24 cellular contexts compared by ENCODE assay signal in the genomic region with DNA sequence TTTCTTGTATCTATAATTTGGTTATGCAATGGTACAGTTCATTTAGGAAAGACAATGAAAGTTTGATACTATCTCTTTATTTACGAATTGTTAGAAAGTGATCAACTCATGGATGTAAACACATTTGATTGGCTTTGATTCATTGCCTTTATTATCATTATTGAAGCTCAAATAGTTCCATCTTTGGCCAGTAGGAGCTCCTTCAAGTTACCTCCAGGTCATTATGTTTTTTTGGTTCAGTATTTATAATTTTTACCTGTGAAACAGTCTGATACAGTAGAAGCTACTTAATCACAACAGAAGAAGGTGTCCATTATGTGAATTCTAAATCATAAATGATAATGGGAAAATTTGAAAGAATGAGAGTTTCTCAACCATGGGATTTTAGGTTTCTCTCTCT. TPM values are rescaled to one million over a fixed set of nuclear protein-coding genes. Genes with fewer than 3 reads are reported as not detected.
DNase-seq lines count a peak whose midpoint lies in the region; ATAC-seq and TF ChIP-seq lines count a peak whose summit lies in the region.
"Had no signal": no experiment of that assay in that cellular context is flagged by ENCODE, and none has a peak within 500 bp of the region (broad histone marks: within the 10 kb centered on the region; RNA-seq: fewer than 3 reads in every experiment).

No MANE protein-coding gene starts in this region.

- no peaks in the 10 kb centered on the region for H3F3A ChIP-seq in PC-3 (ENCODE audit: low read length, unreplicated experiment)

- RAD21 ChIA-PET in HCT116 (lab: Charles Lee; ENCODE audit: low non-redundant PET in 1 of 2, low total read pairs in 2 of 2, uncharacterized antibody in 2 of 2, unreplicated experiment in 2 of 2) = no interaction called here

- BruUV-seq in HCT116 (replicated peaks; lab: Mats Ljungman, UMichigan) = no TSS peak
- BruUV-seq in PC-3 (replicated peaks; lab: Mats Ljungman, UMichigan) = no TSS peak

- H4K20me1 ChIP-seq in HCT116 (ENCODE audit: insufficient read depth) = no peaks in the 10 kb centered on the region
- no peaks in the 10 kb centered on the region for H4K20me1 ChIP-seq in PC-3 (ENCODE audit: low read length)

- no peak for TF ChIP-seq RAD21 in HCT116 (IDR thresholded peaks at IDR 0.05; ENCODE audit: low read depth)

- no peak for TF ChIP-seq POLR2A in HCT116 (IDR thresholded peaks at IDR 0.05; ENCODE audit: borderline replicate concordance, extremely low read depth, insufficient read depth, insufficient read length)

- H3K4me1 ChIP-seq in HCT116 (ENCODE audit: control insufficient read depth in 1 of 2, insufficient read depth in 2 of 2, low read length in 2 of 2) (no peaks in the 10 kb centered on the region), PC-3 (ENCODE audit: insufficient read depth, low read length) (peaks cover 1% of the 10 kb centered on the region)

- TF ChIP-seq CTCF in HCT116 (IDR thresholded peaks at IDR 0.05 in 2 of 3, conservative IDR thresholded peaks at IDR 0.05 in 1 of 3; ENCODE audit: borderline replicate concordance in 1 of 3, insufficient read depth in 1 of 3, low read depth in 2 of 3, low read length in 2 of 3) (peak in 2 of 3 experiments; percentile 19 to 37; a peak in 1 of 6 replicates), PC-3 (conservative IDR thresholded peaks at IDR 0.05; ENCODE audit: low read depth, low read length) (peak; percentile 37), endothelial cell (IDR thresholded peaks at IDR 0.05; ENCODE audit: unreplicated experiment) (peak; percentile 42), type B pancreatic cell (conservative IDR thresholded peaks at IDR 0.05) (peak; percentile 51)

- ATAC-seq in HCT116 (no peak), PC-3 (no peak), GM18517 (IDR thresholded peaks at IDR 0.05; ENCODE audit: unreplicated experiment) (no peak)

- intact Hi-C loops in HCT116 (cut with micrococcal nuclease) (no loop called here), PC-3 (cut with micrococcal nuclease) (loop anchor here (10.0 kb wide), 1 partner anchor 99 kb away; no protein-coding TSS in a partner anchor)

- H3K27me3 Mint-ChIP-seq in endothelial cell (ENCODE audit: unreplicated experiment) = no peaks in the 10 kb centered on the region
- H3K27me3 Mint-ChIP-seq in type B pancreatic cell = peaks cover 16% of the 10 kb centered on the region
- H3K27me3 Mint-ChIP-seq in activated CD4-positive, alpha-beta T cell treated with anti-CD3 and anti-CD28 coated beads, Interleukin-2, amount 10 ng/mL, durations not matched to agents 7 days and 5 days = peaks cover 3% of the 10 kb centered on the region
- H3K27me3 Mint-ChIP-seq: CD4-positive, CD25-positive, alpha-beta regulatory T cell had no signal

- POLR2A ChIA-PET in HCT116 (lab: Charles Lee) (no interaction called here), PC-3 (lab: Charles Lee; ENCODE audit: unreplicated experiment) (no interaction called here)
- POLR2A ChIA-PET in activated CD4-positive, alpha-beta T cell treated with anti-CD3 and anti-CD28 coated beads, Interleukin-2, amount 10 ng/mL, durations not matched to agents 7 days and 5 days (lab: Charles Lee) = no interaction called here

- CTCF ChIA-PET in HCT116 (lab: Charles Lee) (interaction anchor here (0.9 to 1.1 kb wide), 3 partner anchors 16 to 20 kb away, joined by 3 to 4 read pairs (median 3); no protein-coding TSS in a partner anchor), PC-3 (lab: Charles Lee) (interaction anchor here (0.6 kb wide), 1 partner anchor 102 kb away, joined by 3 read pairs; no protein-coding TSS in a partner anchor)
- CTCF ChIA-PET in activated CD4-positive, alpha-beta T cell treated with anti-CD3 and anti-CD28 coated beads, Interleukin-2, amount 10 ng/mL, durations not matched to agents 7 days and 5 days (lab: Charles Lee) = no interaction called here

- H3K27ac ChIP-seq in HCT116 (ENCODE audit: low read depth, low read length) = no peak overlapping the region
- no peak overlapping the region for H3K27ac ChIP-seq in PC-3 (ENCODE audit: low read length)
- H3K27ac ChIP-seq: HL-60, PC-9, RWPE1 had no signal

- H3K27me3 ChIP-seq in HCT116 (ENCODE audit: insufficient read depth, low read length) (no peaks in the 10 kb centered on the region), PC-3 (ENCODE audit: low read length) (no peaks in the 10 kb centered on the region)

- H3K9me3 ChIP-seq in HCT116 (ENCODE audit: control insufficient read depth in 1 of 2, insufficient read depth in 1 of 2, low read depth in 1 of 2, low read length in 2 of 2) (no peaks in the 10 kb centered on the region), PC-3 (ENCODE audit: low read length) (no peaks in the 10 kb centered on the region)
- H3K9me3 ChIP-seq: MG63 had no signal

- H3K9me2 ChIP-seq in HCT116 (ENCODE audit: insufficient read depth) (no peaks in the 10 kb centered on the region), PC-3 (replicated peaks; ENCODE audit: low read length) (no peaks in the 10 kb centered on the region)

- H3K9me3 Mint-ChIP-seq in endothelial cell (ENCODE audit: unreplicated experiment) (no peaks in the 10 kb centered on the region), type B pancreatic cell (no peaks in the 10 kb centered on the region)
- H3K9me3 Mint-ChIP-seq in activated CD4-positive, alpha-beta T cell treated with anti-CD3 and anti-CD28 coated beads, Interleukin-2, amount 10 ng/mL, durations not matched to agents 7 days and 5 days = no peaks in the 10 kb centered on the region
- H3K9me3 Mint-ChIP-seq: CD4-positive, CD25-positive, alpha-beta regulatory T cell had no signal

- H3K4me3 Mint-ChIP-seq in endothelial cell (ENCODE audit: unreplicated experiment) = no peak overlapping the region
- no peak overlapping the region for H3K4me3 Mint-ChIP-seq in type B pancreatic cell
- no peak overlapping the region for H3K4me3 Mint-ChIP-seq in activated CD4-positive, alpha-beta T cell treated with anti-CD3 and anti-CD28 coated beads, Interleukin-2, amount 10 ng/mL, durations not matched to agents 7 days and 5 days
- H3K4me3 Mint-ChIP-seq: CD4-positive, CD25-positive, alpha-beta regulatory T cell had no signal

- H3K36me3 ChIP-seq in HCT116 (ENCODE audit: control insufficient read depth in 1 of 2, insufficient read depth in 2 of 2, low read length in 2 of 2) (no peaks in the 10 kb centered on the region), PC-3 (ENCODE audit: low read depth, low read length) (no peaks in the 10 kb centered on the region)
- H3K36me3 ChIP-seq: MG63 had no signal

- H3K9ac ChIP-seq in HCT116 (ENCODE audit: low read length) (no peak overlapping the region), PC-3 (ENCODE audit: low read length) (no peak overlapping the region)

- H3K36me3 Mint-ChIP-seq in endothelial cell (ENCODE audit: low read depth, unreplicated experiment) (no peaks in the 10 kb centered on the region), type B pancreatic cell (no peaks in the 10 kb centered on the region)
- no peaks in the 10 kb centered on the region for H3K36me3 Mint-ChIP-seq in activated CD4-positive, alpha-beta T cell treated with anti-CD3 and anti-CD28 coated beads, Interleukin-2, amount 10 ng/mL, durations not matched to agents 7 days and 5 days (ENCODE audit: low read depth)
- H3K36me3 Mint-ChIP-seq: CD4-positive, CD25-positive, alpha-beta regulatory T cell had no signal

- no peak for DNase-seq in HCT116 (ENCODE audit: low read depth, low spot score)
- no peak for DNase-seq in PC-3
- DNase-seq in endothelial cell (ENCODE audit: low spot score) = no peak
- no peak for DNase-seq in type B pancreatic cell (ENCODE audit: extremely low spot score, unreplicated experiment)
- DNase-seq in activated CD4-positive, alpha-beta T cell treated with anti-CD3 and anti-CD28 coated beads for 4 hours = no peak
- no peak for DNase-seq in activated CD4-positive, alpha-beta T cell treated with anti-CD3 and anti-CD28 coated beads, Interleukin-2, amount 10 ng/mL, durations not matched to agents 7 days and 5 days
- DNase-seq: CD4-positive, CD25-positive, alpha-beta regulatory T cell; COR-L47; DMS 273 treated with DMSO at 0.1 percent for 48 hours; H7; IMR-90; Karpas-422; MG63; NCI-H1092 treated with DMSO at 0.1 percent for 48 hours; NCI-H146; NCI-H2029 treated with DMSO at 0.1 percent for 48 hours; NCI-H2171 treated with DMSO at 0.1 percent for 48 hours; NCI-H446 treated with DMSO at 0.1 percent for 48 hours; PC-9; SIG-M5 had no signal

- H3K27ac Mint-ChIP-seq in endothelial cell (ENCODE audit: unreplicated experiment) (no peak overlapping the region), type B pancreatic cell (no peak overlapping the region)
- H3K27ac Mint-ChIP-seq in activated CD4-positive, alpha-beta T cell treated with anti-CD3 and anti-CD28 coated beads, Interleukin-2, amount 10 ng/mL, durations not matched to agents 7 days and 5 days = no peak overlapping the region
- H3K27ac Mint-ChIP-seq: CD4-positive, CD25-positive, alpha-beta regulatory T cell had no signal

- H3K4me2 ChIP-seq in HCT116 (ENCODE audit: low read length) (no peak overlapping the region), PC-3 (ENCODE audit: low read length) (no peak overlapping the region)
- H3K4me2 ChIP-seq: PC-9 had no signal

- no peaks in the 10 kb centered on the region for H3K79me2 ChIP-seq in HCT116 (ENCODE audit: insufficient read depth, low read length)
- no peaks in the 10 kb centered on the region for H3K79me2 ChIP-seq in PC-3 (ENCODE audit: low read length)

- H3K4me1 Mint-ChIP-seq in endothelial cell (ENCODE audit: unreplicated experiment) = no peaks in the 10 kb centered on the region
- H3K4me1 Mint-ChIP-seq in type B pancreatic cell (ENCODE audit: unreplicated experiment) = no peaks in the 10 kb centered on the region
- no peaks in the 10 kb centered on the region for H3K4me1 Mint-ChIP-seq in activated CD4-positive, alpha-beta T cell treated with anti-CD3 and anti-CD28 coated beads, Interleukin-2, amount 10 ng/mL, durations not matched to agents 7 days and 5 days
- H3K4me1 Mint-ChIP-seq: CD4-positive, CD25-positive, alpha-beta regulatory T cell had no signal

- no peak overlapping the region for H2AFZ ChIP-seq in HCT116 (ENCODE audit: low read depth, low read length, poor library complexity, severe bottlenecking)
- no peak overlapping the region for H2AFZ ChIP-seq in PC-3 (ENCODE audit: low read length)
- H2AFZ ChIP-seq: PC-9 had no signal

- H3K4me3 ChIP-seq in HCT116 (replicated peaks in 1 of 2; ENCODE audit: low read depth in 1 of 2, low read length in 2 of 2) = no peak overlapping the region
- H3K4me3 ChIP-seq in PC-3 (ENCODE audit: low read length) = no peak overlapping the region
- H3K4me3 ChIP-seq: MG63, PC-9 had no signal

RNA-seq across cellular contexts. Expression of gene NPY5R, which starts 12.4 kb away (rescaled TPM):
- total RNA-seq in HCT116 (2021; ENCODE audit: unreplicated experiment) (not detected), PC-3 (2014; rRNA removed) (not detected in 2 replicates), endothelial cell (ENCODE audit: unreplicated experiment) (0.38 TPM), type B pancreatic cell (ENCODE audit: low replicate concordance) (8.8 TPM in 1 of 2 replicates, not detected in the other)
- polyA plus RNA-seq in HCT116 (2012) = not detected in 2 replicates
- total RNA-seq in activated CD4-positive, alpha-beta T cell treated with anti-CD3 and anti-CD28 coated beads, Interleukin-2, amount 10 ng/mL, durations not matched to agents 7 days and 5 days = not detected
- total RNA-seq: CD4-positive, CD25-positive, alpha-beta regulatory T cell; IMR-90; PC-9 had no signal
- polyA plus RNA-seq: AG04450; CD4-positive, CD25-positive, alpha-beta regulatory T cell; IMR-90 had no signal

RNA-seq across cellular contexts. Expression of gene NPY1R, which starts 23.7 kb away (rescaled TPM):
- 0.39 TPM for total RNA-seq in HCT116 (2021; ENCODE audit: unreplicated experiment)
- 0.02 and 0.13 TPM in 2 replicates for polyA plus RNA-seq in HCT116 (2012)
- total RNA-seq in PC-3 (2014; rRNA removed) = 1.3 and 1.7 TPM in 2 replicates
- 2.6 TPM for total RNA-seq in endothelial cell (ENCODE audit: unreplicated experiment)
- 6.6 and 84.8 TPM in 2 replicates for total RNA-seq in type B pancreatic cell (ENCODE audit: low replicate concordance)
- total RNA-seq in activated CD4-positive, alpha-beta T cell treated with anti-CD3 and anti-CD28 coated beads, Interleukin-2, amount 10 ng/mL, durations not matched to agents 7 days and 5 days = not detected
- total RNA-seq: CD4-positive, CD25-positive, alpha-beta regulatory T cell had no signal
- polyA plus RNA-seq: AG04450; CD4-positive, CD25-positive, alpha-beta regulatory T cell; IMR-90 had no signal
